In the genomic region with DNA sequence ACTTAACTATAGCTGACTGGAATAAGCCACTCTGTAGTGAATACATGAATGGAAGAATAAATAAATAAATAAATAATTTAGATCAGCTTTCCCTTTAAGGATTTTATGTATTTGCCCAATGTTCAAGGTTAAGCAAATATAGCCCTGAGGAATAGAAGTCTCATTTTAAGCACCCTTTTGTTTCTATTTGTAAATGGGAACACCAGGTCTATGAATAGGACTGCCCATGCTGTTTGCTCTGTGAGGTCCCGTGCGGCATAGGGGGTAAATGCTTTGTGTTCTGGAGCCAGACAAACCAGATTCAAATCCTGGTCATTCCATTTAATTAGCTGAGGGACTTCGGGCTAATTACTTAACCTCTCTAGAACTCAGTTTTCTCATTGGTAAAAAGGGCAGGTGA, we compare ENCODE assay signal across 2 cellular contexts.
"Had no signal": no experiment of that assay in that cellular context is flagged by ENCODE, and none has a peak within 500 bp of the region (broad histone marks: within the 10 kb centered on the region; RNA-seq: fewer than 3 reads in every experiment).

No MANE protein-coding gene starts in this region.

- DNase-seq: H9, HCEC 1CT had no signal
